Comparison of ENCODE assay signal across 15 cellular contexts in the genomic region with DNA sequence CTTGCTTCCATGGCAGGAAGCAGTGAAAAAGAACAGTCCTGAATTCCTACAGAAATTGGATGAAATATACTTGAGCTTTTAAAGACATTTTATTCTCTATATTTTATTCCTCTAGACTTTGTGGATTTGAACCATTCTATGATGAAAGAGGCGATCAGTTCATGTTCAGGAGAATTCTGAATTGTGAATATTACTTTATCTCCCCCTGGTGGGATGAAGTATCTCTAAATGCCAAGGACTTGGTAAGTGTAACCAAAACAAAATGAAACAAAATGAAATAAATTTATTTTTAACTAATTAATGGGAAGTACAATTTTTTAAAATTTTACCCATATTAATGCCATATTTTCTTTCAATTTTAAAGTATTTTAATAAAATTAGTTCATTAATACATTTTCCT. TPM values are rescaled to one million over a fixed set of nuclear protein-coding genes. Genes with fewer than 3 reads are reported as not detected.
A peak's percentile ranks its signal among the peaks of the same experiment; 100 is the strongest.
DNase-seq lines count a peak whose midpoint lies in the region; ATAC-seq and TF ChIP-seq lines count a peak whose summit lies in the region.
"Had no signal": no experiment of that assay in that cellular context is flagged by ENCODE, and none has a peak within 500 bp of the region (broad histone marks: within the 10 kb centered on the region; RNA-seq: fewer than 3 reads in every experiment).

No MANE protein-coding gene starts in this region.

- H2AFZ ChIP-seq in neural progenitor cell (replicated peaks), result no peak overlapping the region

- no peaks in the 10 kb centered on the region for H3K79me2 ChIP-seq in neural progenitor cell (ENCODE audit: low read depth)

- H3K36me3 ChIP-seq in neural progenitor cell, result no peaks in the 10 kb centered on the region
- H3K36me3 ChIP-seq: transverse colon had no signal

- H3K9me3 Mint-ChIP-seq in neural progenitor cell, result no peaks in the 10 kb centered on the region

- no peaks in the 10 kb centered on the region for H3F3A ChIP-seq in neural progenitor cell (ENCODE audit: low read depth)

- no peak overlapping the region for H3K4me3 Mint-ChIP-seq in neural progenitor cell

- no peaks in the 10 kb centered on the region for H3K4me1 ChIP-seq in neural progenitor cell
- H3K4me1 ChIP-seq: transverse colon had no signal

- H3K36me3 Mint-ChIP-seq in neural progenitor cell, result peaks cover 2% of the 10 kb centered on the region

- ATAC-seq in GM21786 (IDR thresholded peaks at IDR 0.05; ENCODE audit: unreplicated experiment) (no peak), GM18502 (IDR thresholded peaks at IDR 0.05; ENCODE audit: poor library complexity, unreplicated experiment) (no peak)

- peaks cover 2% of the 10 kb centered on the region for H3K27me3 Mint-ChIP-seq in neural progenitor cell (ENCODE audit: insufficient read depth, low read depth)

- H3K27me3 ChIP-seq in neural progenitor cell, result no peaks in the 10 kb centered on the region
- H3K27me3 ChIP-seq: transverse colon had no signal

- peak; percentile 30 for DNase-seq in NCI-H1436 (lab: John Stamatoyannopoulos, UW)
- no peak for DNase-seq in NCI-H1436 treated with DMSO at 0.1 percent for 48 hours (lab: John Stamatoyannopoulos, UW)
- DNase-seq in NAMALWA (ENCODE audit: low spot score), result peak; percentile 13
- peak; percentile 20 to 36 for DNase-seq in cardiac fibroblast (ENCODE audit: low read depth in 2 of 2)
- no peak for DNase-seq in neural progenitor cell (ENCODE audit: low spot score)
- no peak for DNase-seq in HuH-7 (ENCODE audit: low spot score)
- DNase-seq: activated CD4-positive, alpha-beta T cell treated with anti-CD3 and anti-CD28 coated beads, Interleukin-2, amount 50 U/mL, for 1 hour; amniotic stem cell; Karpas-422; stimulated activated CD4-positive, alpha-beta T cell treated with anti-CD3 and anti-CD28 coated beads, Interleukin-2, amount 100 ng/mL, for 24 hours; T-helper 9 cell; transverse colon had no signal

- no peaks in the 10 kb centered on the region for H4K20me1 ChIP-seq in neural progenitor cell (ENCODE audit: low read depth)

- H3K4me3 ChIP-seq in cardiac fibroblast (replicated peaks in 1 of 2; ENCODE audit: low read depth in 2 of 2, low read length in 2 of 2) (no peak overlapping the region), neural progenitor cell (no peak overlapping the region)
- H3K4me3 ChIP-seq: transverse colon had no signal

- TF ChIP-seq CTCF in cardiac fibroblast (IDR thresholded peaks at IDR 0.05; ENCODE audit: low read depth, low read length), result peak; percentile 25
- TF ChIP-seq CTCF in neural progenitor cell (IDR thresholded peaks at IDR 0.05), result peak; percentile 7

- H3K9ac ChIP-seq in neural progenitor cell, result no peak overlapping the region

- no peak overlapping the region for H3K27ac Mint-ChIP-seq in neural progenitor cell

- no peak overlapping the region for H3K27ac ChIP-seq in neural progenitor cell
- H3K27ac ChIP-seq: RWPE1, transverse colon had no signal

- no peaks in the 10 kb centered on the region for H3K4me1 Mint-ChIP-seq in neural progenitor cell

- no peak overlapping the region for H3K4me2 ChIP-seq in neural progenitor cell

- no peaks in the 10 kb centered on the region for H3K9me3 ChIP-seq in neural progenitor cell (ENCODE audit: low read depth)
- H3K9me3 ChIP-seq: transverse colon had no signal

RNA-seq across cellular contexts. Expression of gene STARD4, which starts 34.1 kb away (rescaled TPM):
- total RNA-seq in neural progenitor cell (ENCODE audit: low replicate concordance), result 101 and 157 TPM in 2 replicates

Comparison
In these comparisons a context has a peak if more than half of its experiments do, and no peak if none do; other contexts are left out.
1. DNase-seq: peak in NCI-H1436 (single experiment), NAMALWA (single experiment) and cardiac fibroblast (2 of 2); none in NCI-H1436 treated with DMSO at 0.1 percent for 48 hours (single experiment), neural progenitor cell (single experiment) and HuH-7 (single experiment).